15 cellular contexts compared by ENCODE assay signal in genomic region chr22:36900880-36901279, GRCh38. TPM values are rescaled to one million over a fixed set of nuclear protein-coding genes. Genes with fewer than 3 reads are reported as not detected.
DNase-seq lines count a peak whose midpoint lies in the region; ATAC-seq and TF ChIP-seq lines count a peak whose summit lies in the region.
"Had no signal": no experiment of that assay in that cellular context is flagged by ENCODE, and none has a peak within 500 bp of the region (broad histone marks: within the 10 kb centered on the region; RNA-seq: fewer than 3 reads in every experiment).

No MANE protein-coding gene starts in this region.

- POLR2A ChIA-PET in activated B cell treated with CpG ODN at 0.5 μM for 24 hours (lab: Charles Lee) (interaction anchor here (1.0 to 1.9 kb wide), 2 partner anchors 9 to 13 kb away, joined by 3 to 6 read pairs; partner anchors contain the start of gene CSF2RB), A673 (lab: Charles Lee; ENCODE audit: low non-redundant PET) (no interaction called here)

- H3K9me3 ChIP-seq in BLaER1 (peaks cover 38% of the 10 kb centered on the region), lower lobe of right lung (no peaks in the 10 kb centered on the region), A673 (ENCODE audit: low read depth, low read length, poor library complexity, severe bottlenecking) (no peaks in the 10 kb centered on the region), vagina (no peaks in the 10 kb centered on the region)
- H3K9me3 ChIP-seq: BE2C, pancreas had no signal

- H4K20me1 ChIP-seq in BLaER1, result no peaks in the 10 kb centered on the region

- intact Hi-C loops in activated B cell treated with CpG ODN at 0.5 μM for 24 hours (cut with micrococcal nuclease) (no loop called here), lower lobe of right lung (cut with DNase I) (no loop called here), A673 (cut with micrococcal nuclease; ENCODE audit: unreplicated experiment) (no loop called here), vagina (cut with DNase I) (no loop called here)

- no peak for TF ChIP-seq POLR2A in vagina (IDR thresholded peaks at IDR 0.05)

- no peak overlapping the region for H3K4me3 Mint-ChIP-seq in activated B cell treated with CpG ODN at 0.5 μM for 24 hours
- H3K4me3 Mint-ChIP-seq: stimulated activated naive CD8-positive, alpha-beta T cell treated with anti-CD3 and anti-CD28 coated beads, Interleukin-15, Interleukin-2, amounts not matched to agents 100 ng/mL and 50 ng/mL, for 24 hours had no signal

- DNase-seq in GF-D8 (lab: John Stamatoyannopoulos, UW) (peak; percentile 22), activated B cell treated with CpG ODN at 0.5 μM for 24 hours (no peak), lower lobe of right lung (no peak), A673 (ENCODE audit: low spot score) (no peak), vagina (ENCODE audit: extremely low spot score in 2 of 2) (no peak)
- DNase-seq in stimulated activated CD4-positive, alpha-beta T cell treated with anti-CD3 and anti-CD28 coated beads, Interleukin-4, amount 100 ng/mL, for 24 hours, result no peak
- DNase-seq: BE2C; cortex of kidney; NCI-H2171 treated with DMSO at 0.1 percent for 48 hours; NK-92 treated with Interleukin-12 subunit alpha and Interleukin-12 subunit beta, amount 100 ng/mL, for 24 hours; pancreas had no signal

- peak overlapping the region; percentile 80 for H3K4me2 ChIP-seq in BLaER1
- H3K4me2 ChIP-seq: smooth muscle cell had no signal

- H3K4me1 ChIP-seq in BLaER1 (peaks cover 46% of the 10 kb centered on the region), lower lobe of right lung (peaks cover 5% of the 10 kb centered on the region), A673 (ENCODE audit: insufficient read depth, low read length, poor library complexity, severe bottlenecking) (no peaks in the 10 kb centered on the region), vagina (no peaks in the 10 kb centered on the region)
- H3K4me1 ChIP-seq: BE2C, pancreas had no signal

- TF ChIP-seq CTCF in activated B cell treated with CpG ODN at 0.5 μM for 24 hours (IDR thresholded peaks at IDR 0.05), result no peak
- TF ChIP-seq CTCF in lower lobe of right lung (IDR thresholded peaks at IDR 0.05), result no peak
- no peak for TF ChIP-seq CTCF in A673 (conservative IDR thresholded peaks at IDR 0.05; ENCODE audit: low read depth, low read length)
- no peak for TF ChIP-seq CTCF in vagina (IDR thresholded peaks at IDR 0.05)

- H3K27me3 ChIP-seq in BLaER1, result no peaks in the 10 kb centered on the region
- no peaks in the 10 kb centered on the region for H3K27me3 ChIP-seq in lower lobe of right lung (ENCODE audit: low read depth)
- peaks cover 27% of the 10 kb centered on the region for H3K27me3 ChIP-seq in A673 (replicated peaks; ENCODE audit: insufficient read depth, low read depth, low read length, poor library complexity)
- H3K27me3 ChIP-seq in vagina, result no peaks in the 10 kb centered on the region
- H3K27me3 ChIP-seq: BE2C, pancreas had no signal

- peaks cover 3% of the 10 kb centered on the region for H3K9me3 Mint-ChIP-seq in activated B cell treated with CpG ODN at 0.5 μM for 24 hours
- H3K9me3 Mint-ChIP-seq: stimulated activated naive CD8-positive, alpha-beta T cell treated with anti-CD3 and anti-CD28 coated beads, Interleukin-15, Interleukin-2, amounts not matched to agents 100 ng/mL and 50 ng/mL, for 24 hours had no signal

- CTCF ChIA-PET in activated B cell treated with CpG ODN at 0.5 μM for 24 hours (lab: Charles Lee) (no interaction called here), A673 (lab: Charles Lee) (no interaction called here)

- H3K4me3 ChIP-seq in BLaER1 (0 out of 2 replicates have a peak overlapping the region, but pooled peaks have one; percentile 19), lower lobe of right lung (no peak overlapping the region), A673 (ENCODE audit: low read depth, low read length, poor library complexity, severe bottlenecking) (no peak overlapping the region), vagina (no peak overlapping the region)
- H3K4me3 ChIP-seq: pancreas, smooth muscle cell had no signal

- no peaks in the 10 kb centered on the region for H3K36me3 ChIP-seq in BLaER1
- H3K36me3 ChIP-seq in lower lobe of right lung, result no peaks in the 10 kb centered on the region
- no peaks in the 10 kb centered on the region for H3K36me3 ChIP-seq in A673 (ENCODE audit: insufficient read depth, low read length, poor library complexity, severe bottlenecking)
- H3K36me3 ChIP-seq in vagina, result no peaks in the 10 kb centered on the region
- H3K36me3 ChIP-seq: BE2C, pancreas had no signal

- peak overlapping the region; percentile 73 for H3K9ac ChIP-seq in BLaER1

- no peaks in the 10 kb centered on the region for H3K36me3 Mint-ChIP-seq in activated B cell treated with CpG ODN at 0.5 μM for 24 hours (ENCODE audit: low read depth)

- H3K4me1 Mint-ChIP-seq in activated B cell treated with CpG ODN at 0.5 μM for 24 hours, result peaks cover 11% of the 10 kb centered on the region

- H3K27ac Mint-ChIP-seq in activated B cell treated with CpG ODN at 0.5 μM for 24 hours, result peak overlapping the region; percentile 73

- H3K27ac ChIP-seq in BLaER1, result peak overlapping the region; percentile 88
- peak overlapping the region; percentile 36 for H3K27ac ChIP-seq in lower lobe of right lung
- no peak overlapping the region for H3K27ac ChIP-seq in A673 (ENCODE audit: low read depth, low read length, poor library complexity, severe bottlenecking)
- H3K27ac ChIP-seq in vagina, result no peak overlapping the region
- H3K27ac ChIP-seq: pancreas had no signal

- no TSS peak for BruUV-seq in A673 (replicated peaks; lab: Mats Ljungman, UMichigan)

- peaks cover 4% of the 10 kb centered on the region for H3K27me3 Mint-ChIP-seq in activated B cell treated with CpG ODN at 0.5 μM for 24 hours

- no peak for ATAC-seq in activated B cell treated with CpG ODN at 0.5 μM for 24 hours (ENCODE audit: low read depth)
- peak in 1 of 2 donors; percentile 9 for ATAC-seq in lower lobe of right lung
- ATAC-seq: pancreas had no signal

RNA-seq across cellular contexts. Expression of gene CSF2RB, which starts 12.5 kb away (rescaled TPM):
- total RNA-seq in activated B cell treated with CpG ODN at 0.5 μM for 24 hours, result 141 and 152 TPM in 2 replicates
- total RNA-seq in lower lobe of right lung, result 30.1 TPM
- total RNA-seq in A673 (2021), result not detected in 2 replicates
- 4.2 TPM for total RNA-seq in vagina
- total RNA-seq: smooth muscle cell had no signal

RNA-seq across cellular contexts. Expression of gene NCF4, which starts 40.1 kb away (rescaled TPM):
- total RNA-seq in activated B cell treated with CpG ODN at 0.5 μM for 24 hours (120 and 121 TPM in 2 replicates), lower lobe of right lung (55.3 TPM), A673 (2021) (not detected in 2 replicates), vagina (37.6 TPM)
- total RNA-seq: epithelial cell of proximal tubule, smooth muscle cell had no signal

Comparison
In these comparisons a context has a peak if more than half of its experiments do, and no peak if none do; other contexts are left out.
1. H3K27ac ChIP-seq: peak in BLaER1 (single experiment) and lower lobe of right lung (single experiment); none in A673 (single experiment) and vagina (single experiment).
2. RNA of gene NCF4, which starts 40.1 kb away (total RNA-seq): 120 to 121 TPM in activated B cell treated with CpG ODN at 0.5 μM for 24 hours, 55.3 TPM in lower lobe of right lung (single experiment) and 37.6 TPM in vagina (single experiment); not detected in A673; every median in the first group is over 10 times any median in the second.